In genomic region chr12:47979686-47980085, GRCh38 we compare ENCODE assay signal across 29 cellular contexts. TPM values are rescaled to one million over a fixed set of nuclear protein-coding genes. Genes with fewer than 3 reads are reported as not detected.
"Had no signal": no experiment of that assay in that cellular context is flagged by ENCODE, and none has a peak within 500 bp of the region (broad histone marks: within the 10 kb centered on the region; RNA-seq: fewer than 3 reads in every experiment).

No MANE protein-coding gene starts in this region.

- ATAC-seq: naive thymus-derived CD8-positive, alpha-beta T cell; natural killer cell treated with Interleukin-12 subunit alpha and Interleukin-12 subunit beta and Interleukin-15 and Interleukin-18, amount 100 ng/mL, for 72 hours; psoas muscle; right cardiac atrium; right lobe of liver; stimulated activated effector memory CD8-positive, alpha-beta T cell treated with anti-CD3 and anti-CD28 coated beads, Interleukin-12 subunit alpha, Interleukin-12 subunit beta, amount 100 ng/mL, for 72 hours; stimulated activated naive B cell treated with anti-CD40 and anti-IgM and Interleukin-4, amounts not matched to agents 10 μg/mL and 1 μg/mL and 100 μg/mL, for 72 hours; upper lobe of right lung had no signal

- FAIRE-seq: small intestine had no signal

- H3K27ac ChIP-seq: neutrophil, ovary, parathyroid adenoma, psoas muscle, right lobe of liver, sigmoid colon, stomach, thoracic aorta, thyroid gland, tibial nerve, upper lobe of right lung, uterus had no signal

- H3K27me3 ChIP-seq: neutrophil, ovary, right lobe of liver, sigmoid colon, thyroid gland, tibial nerve, upper lobe of right lung, uterus had no signal

- H3K79me2 ChIP-seq: parathyroid adenoma had no signal

- H3K9ac ChIP-seq: parathyroid adenoma had no signal

- H3K4me1 ChIP-seq: parathyroid adenoma, psoas muscle, right lobe of liver, sigmoid colon, stomach, tibial nerve, upper lobe of right lung, uterus had no signal

- DNase-seq: naive B cell; nephron progenitor cell; nucleus accumbens; ovary; right cardiac atrium; sigmoid colon; small intestine; stimulated activated CD4-positive, alpha-beta T cell treated with anti-CD3 and anti-CD28 coated beads, Interleukin-15, amount 100 ng/mL, for 24 hours; stimulated activated CD4-positive, alpha-beta T cell treated with anti-CD3 and anti-CD28 coated beads, Interleukin-2, amount 100 ng/mL, for 24 hours; stimulated activated CD4-positive, alpha-beta T cell treated with anti-CD3 and anti-CD28 coated beads, Interleukin-2, amount 100 ng/mL, for 48 hours; stimulated activated CD4-positive, alpha-beta T cell treated with anti-CD3 and anti-CD28 coated beads, Interleukin-4, amount 100 ng/mL, for 24 hours; stimulated activated naive B cell treated with anti-CD40 and anti-IgM and Interleukin-4, amounts not matched to agents 10 μg/mL and 1 μg/mL and 100 μg/mL, for 72 hours; stimulated activated naive CD4-positive, alpha-beta T cell treated with Interleukin-2 at 50 U/mL for 16 hours; stomach; thyroid gland; upper lobe of right lung; uterus had no signal

- H3K36me3 ChIP-seq: neutrophil, ovary, right lobe of liver, sigmoid colon, stomach, thoracic aorta, thyroid gland, tibial nerve, upper lobe of right lung, uterus had no signal

- H3K9me3 ChIP-seq: neutrophil, ovary, psoas muscle, right lobe of liver, sigmoid colon, stomach, thoracic aorta, thyroid gland, tibial nerve, upper lobe of right lung, uterus had no signal

- H2AFZ ChIP-seq: parathyroid adenoma had no signal

- H3K4me3 ChIP-seq: ovary, psoas muscle, right lobe of liver, sigmoid colon, stomach, thoracic aorta, thyroid gland, tibial nerve, upper lobe of right lung, uterus had no signal

RNA-seq across cellular contexts. Expression of gene COL2A1, which starts 24.6 kb away (rescaled TPM):
- total RNA-seq: natural killer cell treated with Interleukin-12 subunit alpha and Interleukin-12 subunit beta and Interleukin-15 and Interleukin-18, amount 100 ng/mL, for 72 hours; renal cortical epithelial cell; right cardiac atrium; right lobe of liver; sigmoid colon; subcutaneous adipose tissue; thyroid gland; tibial nerve; upper lobe of right lung had no signal
- polyA plus RNA-seq: naive thymus-derived CD8-positive, alpha-beta T cell; urinary bladder had no signal
